8 cellular contexts compared by ENCODE assay signal in genomic region chr7:69598081-69598486, GRCh38. TPM values are rescaled to one million over a fixed set of nuclear protein-coding genes. Genes with fewer than 3 reads are reported as not detected.
A peak's percentile ranks its signal among the peaks of the same experiment; 100 is the strongest.
DNase-seq lines count a peak whose midpoint lies in the region; ATAC-seq and TF ChIP-seq lines count a peak whose summit lies in the region.

AUTS2 (plus strand) TSS chr7:69598475; CDS start chr7:69599654, 1,179 bp downstream.

- peak within 1 kb of the TSS; percentile 73 for H3K27ac ChIP-seq in OCI-LY1 (ENCODE audit: low read depth, low read length, poor library complexity, severe bottlenecking)
- H3K27ac ChIP-seq in testis, result peak within 1 kb of the TSS; percentile 93 to 95

- CTCF ChIA-PET in BJ (lab: Yijun Ruan, JAX), result no interaction called here

- H3K27me3 Mint-ChIP-seq in activated naive CD4-positive, alpha-beta T cell treated with anti-CD3 and anti-CD28 coated beads, Interleukin-2, amount 50 U/mL, for 24 hours, result peaks cover 24% of the 10 kb centered on the region
- peaks cover 43% of the 10 kb centered on the region for H3K27me3 Mint-ChIP-seq in neural crest cell (ENCODE audit: low read depth)

- H3K79me2 ChIP-seq in OCI-LY1 (ENCODE audit: insufficient read depth, low read length), result peaks cover 46% of the 10 kb centered on the region

- peaks cover 6% of the 10 kb centered on the region; the same call in 1 of the 2 replicates for H3F3A ChIP-seq in OCI-LY1 (ENCODE audit: insufficient read depth, low read length)

- TF ChIP-seq POLR2A in testis (IDR thresholded peaks at IDR 0.05), result no peak

- H3K9me3 Mint-ChIP-seq in activated naive CD4-positive, alpha-beta T cell treated with anti-CD3 and anti-CD28 coated beads, Interleukin-2, amount 50 U/mL, for 24 hours, result no peaks in the 10 kb centered on the region
- H3K9me3 Mint-ChIP-seq in neural crest cell, result no peaks in the 10 kb centered on the region

- DNase-seq in BJ (ENCODE audit: low read depth) (peak; percentile 4), germinal center (ENCODE audit: low spot score) (peak; percentile 90), neural crest cell (ENCODE audit: low read depth, low spot score) (peak; percentile 79), testis (peak; percentile 95)

- H3K4me3 ChIP-seq in BJ (ENCODE audit: low read depth, low read length), result peak within 1 kb of the TSS; percentile 59
- H3K4me3 ChIP-seq in OCI-LY1 (ENCODE audit: low read depth, low read length, poor library complexity, severe bottlenecking), result peak within 1 kb of the TSS; percentile 83
- peak within 1 kb of the TSS; percentile 82 to 90 for H3K4me3 ChIP-seq in testis

- H3K9me2 ChIP-seq in OCI-LY1 (ENCODE audit: low read depth, low read length), result no peaks in the 10 kb centered on the region

- ATAC-seq in GM19372 (IDR thresholded peaks at IDR 0.05; ENCODE audit: low read depth, unreplicated experiment), result peak; percentile 64
- peak; percentile 42 for ATAC-seq in HG03520 (IDR thresholded peaks at IDR 0.05; ENCODE audit: unreplicated experiment)

- peak within 1 kb of the TSS; percentile 59; the same call in 1 of the 2 replicates for H2AFZ ChIP-seq in OCI-LY1 (ENCODE audit: low read length)

- POLR2A ChIA-PET in BJ (lab: Charles Lee), result no interaction called here

- TF ChIP-seq CTCF in BJ (IDR thresholded peaks at IDR 0.05; ENCODE audit: insufficient read depth, low read depth, low read length) (no peak), OCI-LY1 (IDR thresholded peaks at IDR 0.05; ENCODE audit: low read length) (no peak), neural crest cell (conservative IDR thresholded peaks at IDR 0.05) (no peak), testis (IDR thresholded peaks at IDR 0.05) (no peak)

- WGBS in testis, 2 donors, result 0 to 3% methylated on average over 7 to 33 of the region's 63 CpGs

- no peaks in the 10 kb centered on the region for H4K20me1 ChIP-seq in OCI-LY1 (ENCODE audit: insufficient read depth, low read length)

- peak within 1 kb of the TSS; percentile 94 for H3K9ac ChIP-seq in OCI-LY1 (ENCODE audit: low read length)

- H3K27me3 ChIP-seq in BJ (ENCODE audit: control insufficient read depth, insufficient read depth, low read length), result peaks cover 3% of the 10 kb centered on the region; the same call in 1 of the 2 replicates
- H3K27me3 ChIP-seq in OCI-LY1 (ENCODE audit: insufficient read depth, low read length), result no peaks in the 10 kb centered on the region
- H3K27me3 ChIP-seq in testis, result no peaks in the 10 kb centered on the region

- peak within 1 kb of the TSS; percentile 98 for H3K4me2 ChIP-seq in OCI-LY1 (ENCODE audit: low read length)

- H3K4me3 Mint-ChIP-seq in activated naive CD4-positive, alpha-beta T cell treated with anti-CD3 and anti-CD28 coated beads, Interleukin-2, amount 50 U/mL, for 24 hours, result peak within 1 kb of the TSS; percentile 82
- peak within 1 kb of the TSS; percentile 90 for H3K4me3 Mint-ChIP-seq in neural crest cell

- H3K4me1 ChIP-seq in OCI-LY1 (ENCODE audit: insufficient read depth, low read length, severe bottlenecking), result peaks cover 38% of the 10 kb centered on the region
- H3K4me1 ChIP-seq in testis, result peaks cover 11% of the 10 kb centered on the region

- no peak within 1 kb of the TSS for H3K27ac Mint-ChIP-seq in activated naive CD4-positive, alpha-beta T cell treated with anti-CD3 and anti-CD28 coated beads, Interleukin-2, amount 50 U/mL, for 24 hours
- H3K27ac Mint-ChIP-seq in neural crest cell (ENCODE audit: unreplicated experiment), result peak within 1 kb of the TSS; percentile 95

- H3K36me3 Mint-ChIP-seq in activated naive CD4-positive, alpha-beta T cell treated with anti-CD3 and anti-CD28 coated beads, Interleukin-2, amount 50 U/mL, for 24 hours, result no peaks in the 10 kb centered on the region
- no peaks in the 10 kb centered on the region for H3K36me3 Mint-ChIP-seq in neural crest cell (ENCODE audit: low read depth)

- intact Hi-C loops in testis (cut with DNase I; ENCODE audit: low total_unique reads), result no loop called here

- H3K36me3 ChIP-seq in BJ (ENCODE audit: control insufficient read depth, insufficient read depth, low read length) (no peaks in the 10 kb centered on the region), OCI-LY1 (ENCODE audit: insufficient read depth, low read length) (peaks cover 3% of the 10 kb centered on the region; the same call in 1 of the 2 replicates), testis (ENCODE audit: low read depth, missing control alignments) (no peaks in the 10 kb centered on the region)

- H3K9me3 ChIP-seq in OCI-LY1 (ENCODE audit: low read length) (no peaks in the 10 kb centered on the region), testis (no peaks in the 10 kb centered on the region)

- peaks cover 11% of the 10 kb centered on the region for H3K4me1 Mint-ChIP-seq in activated naive CD4-positive, alpha-beta T cell treated with anti-CD3 and anti-CD28 coated beads, Interleukin-2, amount 50 U/mL, for 24 hours
- H3K4me1 Mint-ChIP-seq in neural crest cell, result peaks cover 18% of the 10 kb centered on the region

RNA-seq across cellular contexts. Expression of gene AUTS2, which starts in this region (rescaled TPM):
- polyA plus RNA-seq in BJ (2011; rRNA removed) (0.32 and 0.54 TPM in 2 replicates), testis (ENCODE audit: insufficient read depth, low read depth, low replicate concordance) (21.3 TPM)
- 2.0 TPM in 2 replicates for polyA minus RNA-seq in BJ (2011; rRNA and poly(A)+ RNA removed)
- total RNA-seq in neural crest cell (148 and 152 TPM in 2 replicates), testis (10 to 100 TPM; 56.1 to 75.5 TPM)

Comparison
In these comparisons a context has a peak if more than half of its experiments do, and no peak if none do; other contexts are left out.
1. Peak in every context shown above with its lines: DNase-seq, ATAC-seq, H3K4me3 ChIP-seq and H3K27ac ChIP-seq.
2. RNA of gene AUTS2 (polyA plus RNA-seq): 21.3 TPM in testis (single experiment); 0.32 to 0.54 TPM in BJ; every median in the first group is over 10 times any median in the second.
3. DNase-seq: peak in every context shown above with its lines; median percentile 95 in testis; 90 in germinal center; 79 in neural crest cell; 4 in BJ.